Comparison of ENCODE assay signal across 23 cellular contexts in the genomic region with DNA sequence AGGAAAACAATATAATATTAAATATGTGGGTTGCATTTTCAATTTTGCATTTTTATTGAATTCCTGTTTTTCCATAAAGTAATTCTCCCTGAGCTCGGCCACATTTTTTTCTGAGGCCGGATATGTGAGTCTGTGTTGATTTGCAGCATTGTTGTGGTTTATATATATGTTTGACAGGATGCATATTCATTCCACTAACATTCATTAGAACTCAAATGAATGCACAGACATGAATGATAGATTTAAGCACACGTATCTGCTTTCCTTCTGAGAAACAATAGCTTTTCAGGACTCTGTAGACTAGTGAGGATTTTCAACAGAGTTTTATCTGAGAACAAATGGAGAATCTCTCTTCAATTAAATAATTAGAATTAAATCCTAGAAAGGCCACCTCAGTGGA. TPM values are rescaled to one million over a fixed set of nuclear protein-coding genes. Genes with fewer than 3 reads are reported as not detected.
DNase-seq lines count a peak whose midpoint lies in the region; ATAC-seq, FAIRE-seq and TF ChIP-seq lines count a peak whose summit lies in the region.
"Had no signal": no experiment of that assay in that cellular context is flagged by ENCODE, and none has a peak within 500 bp of the region (broad histone marks: within the 10 kb centered on the region; RNA-seq: fewer than 3 reads in every experiment).

No MANE protein-coding gene starts in this region.

- H2AFZ ChIP-seq in PC-3 (ENCODE audit: low read length) (peak overlapping the region; percentile 42), astrocyte (ENCODE audit: low read depth, low read length) (no peak overlapping the region)

- CTCF ChIA-PET in PC-3 (lab: Charles Lee) = no interaction called here

- H3K9ac ChIP-seq in PC-3 (ENCODE audit: low read length) (0 out of 2 replicates have a peak overlapping the region, but pooled peaks have one; percentile 22), astrocyte (ENCODE audit: low read length) (no peak overlapping the region)
- H3K9ac ChIP-seq: SK-N-SH had no signal

- no peaks in the 10 kb centered on the region for H3F3A ChIP-seq in PC-3 (ENCODE audit: low read length, unreplicated experiment)

- no peak overlapping the region for H3K4me3 Mint-ChIP-seq in astrocyte (ENCODE audit: unreplicated experiment)
- no peak overlapping the region for H3K4me3 Mint-ChIP-seq in stimulated activated effector memory CD8-positive, alpha-beta T cell treated with anti-CD3 and anti-CD28 coated beads, Interleukin-12 subunit alpha, Interleukin-12 subunit beta, amount 100 ng/mL, for 72 hours
- H3K4me3 Mint-ChIP-seq: CD4-positive, alpha-beta memory T cell had no signal

- peak; percentile 83 for ATAC-seq in PC-3
- peak; percentile 53 for ATAC-seq in stimulated activated effector memory CD8-positive, alpha-beta T cell treated with anti-CD3 and anti-CD28 coated beads, Interleukin-12 subunit alpha, Interleukin-12 subunit beta, amount 100 ng/mL, for 72 hours
- no peak for ATAC-seq in GM19351 (IDR thresholded peaks at IDR 0.05; ENCODE audit: unreplicated experiment)
- ATAC-seq: Panc1 had no signal

- peaks cover 15% of the 10 kb centered on the region for H3K4me1 Mint-ChIP-seq in astrocyte (ENCODE audit: low read depth, unreplicated experiment)
- H3K4me1 Mint-ChIP-seq in stimulated activated effector memory CD8-positive, alpha-beta T cell treated with anti-CD3 and anti-CD28 coated beads, Interleukin-12 subunit alpha, Interleukin-12 subunit beta, amount 100 ng/mL, for 72 hours = no peaks in the 10 kb centered on the region

- no peak overlapping the region for H3K27ac Mint-ChIP-seq in astrocyte (ENCODE audit: unreplicated experiment)
- H3K27ac Mint-ChIP-seq in stimulated activated effector memory CD8-positive, alpha-beta T cell treated with anti-CD3 and anti-CD28 coated beads, Interleukin-12 subunit alpha, Interleukin-12 subunit beta, amount 100 ng/mL, for 72 hours = no peak overlapping the region
- H3K27ac Mint-ChIP-seq: CD4-positive, alpha-beta memory T cell had no signal

- H3K9me3 Mint-ChIP-seq in astrocyte (ENCODE audit: unreplicated experiment) = no peaks in the 10 kb centered on the region
- H3K9me3 Mint-ChIP-seq in stimulated activated effector memory CD8-positive, alpha-beta T cell treated with anti-CD3 and anti-CD28 coated beads, Interleukin-12 subunit alpha, Interleukin-12 subunit beta, amount 100 ng/mL, for 72 hours = no peaks in the 10 kb centered on the region
- H3K9me3 Mint-ChIP-seq: CD4-positive, alpha-beta memory T cell had no signal

- POLR2A ChIA-PET in PC-3 (lab: Charles Lee; ENCODE audit: unreplicated experiment) = interaction anchor here (0.6 kb wide), 1 partner anchor 478 kb away, joined by 3 read pairs; no protein-coding TSS in a partner anchor

- TF ChIP-seq CTCF in PC-3 (conservative IDR thresholded peaks at IDR 0.05; ENCODE audit: low read depth, low read length) (no peak), astrocyte (IDR thresholded peaks at IDR 0.05; ENCODE audit: insufficient read depth, low read depth, low read length) (no peak)

- intact Hi-C loops in PC-3 (cut with micrococcal nuclease) = loop anchor here (5.0 kb wide), 1 partner anchor 86 kb away; no protein-coding TSS in a partner anchor

- H3K9me2 ChIP-seq in PC-3 (replicated peaks; ENCODE audit: low read length) = no peaks in the 10 kb centered on the region
- H3K9me2 ChIP-seq: SK-N-SH had no signal

- peaks cover 1% of the 10 kb centered on the region for H3K36me3 Mint-ChIP-seq in astrocyte (ENCODE audit: low read depth, unreplicated experiment)
- no peaks in the 10 kb centered on the region for H3K36me3 Mint-ChIP-seq in stimulated activated effector memory CD8-positive, alpha-beta T cell treated with anti-CD3 and anti-CD28 coated beads, Interleukin-12 subunit alpha, Interleukin-12 subunit beta, amount 100 ng/mL, for 72 hours
- H3K36me3 Mint-ChIP-seq: CD4-positive, alpha-beta memory T cell had no signal

- no TSS peak for BruUV-seq in PC-3 (replicated peaks; lab: Mats Ljungman, UMichigan)

- H4K20me1 ChIP-seq in PC-3 (ENCODE audit: low read length) (no peaks in the 10 kb centered on the region), astrocyte (ENCODE audit: insufficient read depth, low read length) (no peaks in the 10 kb centered on the region)

- H3K79me2 ChIP-seq in PC-3 (ENCODE audit: low read length) (no peaks in the 10 kb centered on the region), astrocyte (ENCODE audit: insufficient read depth, low read length) (no peaks in the 10 kb centered on the region)

- H3K4me1 ChIP-seq in PC-3 (ENCODE audit: insufficient read depth, low read length) = peaks cover 28% of the 10 kb centered on the region
- no peaks in the 10 kb centered on the region for H3K4me1 ChIP-seq in astrocyte (ENCODE audit: insufficient read depth, low read length)

- no peak for DNase-seq in GM19239 (ENCODE audit: insufficient read length, low spot score)
- peak; percentile 72 for DNase-seq in PC-3
- no peak for DNase-seq in astrocyte (ENCODE audit: low read depth)
- DNase-seq in stimulated activated effector memory CD8-positive, alpha-beta T cell treated with anti-CD3 and anti-CD28 coated beads, Interleukin-12 subunit alpha, Interleukin-12 subunit beta, amount 100 ng/mL, for 72 hours (ENCODE audit: low spot score in 2 of 2) = no peak
- no peak for DNase-seq in HK-2 (ENCODE audit: unreplicated experiment)
- DNase-seq in NOMO-1 treated with DMSO at 0.1 percent for 48 hours (lab: John Stamatoyannopoulos, UW; ENCODE audit: unreplicated experiment) = no peak
- DNase-seq: C1 segment of cervical spinal cord; CD4-positive, alpha-beta memory T cell; EL; GF-D8; Karpas-422; NCI-H1092; NCI-H1417 treated with DMSO at 0.1 percent for 48 hours; NCI-H1694 treated with DMSO at 0.1 percent for 48 hours; NCI-H2227 treated with DMSO at 0.1 percent for 48 hours; NCI-H526 treated with DMSO at 0.1 percent for 48 hours; SIG-M5; SK-N-SH; SW 1271 had no signal

- peak; percentile 18 for FAIRE-seq in GM19239 (lab: Jason Lieb, UNC)
- no peak for FAIRE-seq in astrocyte (lab: Jason Lieb, UNC)
- FAIRE-seq: GM12891 had no signal

- H3K36me3 ChIP-seq in PC-3 (ENCODE audit: low read depth, low read length) (no peaks in the 10 kb centered on the region), astrocyte (ENCODE audit: insufficient read depth, low read length) (no peaks in the 10 kb centered on the region)

- H3K27me3 Mint-ChIP-seq in astrocyte (ENCODE audit: low read depth, unreplicated experiment) = no peaks in the 10 kb centered on the region

- H3K27ac ChIP-seq in PC-3 (ENCODE audit: low read length) = peak overlapping the region; percentile 52
- no peak overlapping the region for H3K27ac ChIP-seq in astrocyte (ENCODE audit: low read depth, low read length)
- H3K27ac ChIP-seq: HL-60 had no signal

- H3K9me3 ChIP-seq in PC-3 (ENCODE audit: low read length) (no peaks in the 10 kb centered on the region), astrocyte (ENCODE audit: insufficient read depth, low read depth, low read length) (no peaks in the 10 kb centered on the region)
- H3K9me3 ChIP-seq: SK-N-SH had no signal

- H3K4me3 ChIP-seq in PC-3 (ENCODE audit: low read length) (0 out of 2 replicates have a peak overlapping the region, but pooled peaks have one; percentile 1), astrocyte (ENCODE audit: insufficient read depth, low read depth, low read length) (no peak overlapping the region)

- H3K27me3 ChIP-seq in PC-3 (ENCODE audit: low read length) = no peaks in the 10 kb centered on the region
- no peaks in the 10 kb centered on the region for H3K27me3 ChIP-seq in astrocyte (ENCODE audit: insufficient read depth, low read length)

- H3K4me2 ChIP-seq in PC-3 (ENCODE audit: low read length) = peak overlapping the region; percentile 35
- peak overlapping the region; percentile 9 for H3K4me2 ChIP-seq in astrocyte (ENCODE audit: low read length)
- H3K4me2 ChIP-seq: SK-N-SH had no signal

RNA-seq across cellular contexts. Expression of gene EXOC2, which starts 10.6 kb away (rescaled TPM):
- 24.8 and 27.7 TPM in 2 replicates for total RNA-seq in PC-3 (2014; rRNA removed)
- total RNA-seq in astrocyte = 44.4 and 49.7 TPM in 2 replicates

RNA-seq across cellular contexts. Expression of gene HUS1B, which starts 46.7 kb away (rescaled TPM):
- total RNA-seq in PC-3 (2014; rRNA removed) = 3.1 and 4.2 TPM in 2 replicates
- 1.3 and 1.6 TPM in 2 replicates for total RNA-seq in astrocyte
